ENCODE assay signal across 22 cellular contexts in genomic region chr15:48374472-48374871, GRCh38. TPM values are rescaled to one million over a fixed set of nuclear protein-coding genes. Genes with fewer than 3 reads are reported as not detected.
DNase-seq lines count a peak whose midpoint lies in the region; ATAC-seq, FAIRE-seq and TF ChIP-seq lines count a peak whose summit lies in the region.
"Had no signal": no experiment of that assay in that cellular context is flagged by ENCODE, and none has a peak within 500 bp of the region (broad histone marks: within the 10 kb centered on the region; RNA-seq: fewer than 3 reads in every experiment).

No MANE protein-coding gene starts in this region.

- ATAC-seq in T-cell (replicated peaks in 1 of 4): no peak
- ATAC-seq in GM18873 (IDR thresholded peaks at IDR 0.05; ENCODE audit: low FRiP score, unreplicated experiment): no peak
- ATAC-seq: GM12878, Panc1 had no signal

- H3K4me3 Mint-ChIP-seq in HFFc6 (peak overlapping the region; percentile 75), T-cell (no peak overlapping the region)

- TF ChIP-seq CTCF in HFFc6 (IDR thresholded peaks at IDR 0.05): no peak
- TF ChIP-seq CTCF in endothelial cell of umbilical vein (IDR thresholded peaks at IDR 0.05; ENCODE audit: extremely low read depth in 1 of 2, insufficient read depth in 1 of 2, low read depth in 1 of 2, low read length in 2 of 2): no peak

- peak; percentile 33 for DNase-seq in A172 (ENCODE audit: low spot score)
- no peak for DNase-seq in HFFc6
- DNase-seq in amniotic epithelial cell (ENCODE audit: low read depth): peak; percentile 47
- no peak for DNase-seq in endothelial cell of umbilical vein (ENCODE audit: low read depth, low spot score)
- no peak for DNase-seq in T-cell
- no peak for DNase-seq in SK-N-DZ (ENCODE audit: low spot score)
- no peak for DNase-seq in activated naive CD4-positive, alpha-beta T cell (lab: John Stamatoyannopoulos, UW)
- DNase-seq: DMS79 treated with DMSO at 0.1 percent for 48 hours; GOT3; KG1; NCI-H1105; NCI-H146; NCI-H2029; NCI-H2227 treated with DMSO at 0.1 percent for 48 hours; NCI-H510A treated with DMSO at 0.1 percent for 48 hours; NCI-H774; NK-92 treated with Interleukin-12 subunit alpha and Interleukin-12 subunit beta, amount 100 ng/mL, for 24 hours had no signal

- dilution Hi-C loops in endothelial cell of umbilical vein (cut with MboI; ENCODE audit: extremely low pct_ligation_motif_present, low sequenced_read_pairs): no loop called here

- H3K27me3 Mint-ChIP-seq in HFFc6 (ENCODE audit: insufficient read depth): peaks cover under 1% of the 10 kb centered on the region
- H3K27me3 Mint-ChIP-seq in T-cell: peaks cover 26 to 39% of the 10 kb centered on the region in 2 donors

- BruUV-seq in endothelial cell of umbilical vein (replicated peaks; lab: Mats Ljungman, UMichigan): no TSS peak

- TF ChIP-seq POLR2A in endothelial cell of umbilical vein (IDR thresholded peaks at IDR 0.05; ENCODE audit: low read depth, low read length): no peak

- CTCF ChIA-PET in endothelial cell of umbilical vein (lab: Charles Lee) (interaction anchor here (0.8 to 2.6 kb wide), 10 partner anchors 9 to 427 kb away, joined by 3 to 14 read pairs (median 4); no protein-coding TSS in a partner anchor), T-cell (lab: Charles Lee) (no interaction called here)

- H3K9me3 Mint-ChIP-seq in HFFc6: no peaks in the 10 kb centered on the region; the same call in 1 of the 2 replicates
- H3K9me3 Mint-ChIP-seq in T-cell: peaks cover 0 to 3% (median 3%) of the 10 kb centered on the region in 3 donors

- POLR2A ChIA-PET in endothelial cell of umbilical vein (lab: Charles Lee) (no interaction called here), T-cell (lab: Charles Lee) (no interaction called here)

- H3K79me2 ChIP-seq in endothelial cell of umbilical vein (ENCODE audit: control insufficient read depth, insufficient read depth, low read length): no peaks in the 10 kb centered on the region

- H3K4me1 Mint-ChIP-seq in HFFc6 (ENCODE audit: low read depth) (peaks cover 58% of the 10 kb centered on the region), T-cell (no peaks in the 10 kb centered on the region)

- no peaks in the 10 kb centered on the region for H3K9me3 ChIP-seq in endothelial cell of umbilical vein (replicated peaks; ENCODE audit: control insufficient read depth, insufficient read depth, low read length)
- H3K9me3 ChIP-seq: BE2C had no signal

- H3K27ac ChIP-seq in endothelial cell of umbilical vein (ENCODE audit: insufficient read depth, low read depth, low read length): no peak overlapping the region

- H3K9ac ChIP-seq in endothelial cell of umbilical vein (replicated peaks; ENCODE audit: extremely low read depth, insufficient read depth, low read length): no peak overlapping the region

- H3K4me1 ChIP-seq in endothelial cell of umbilical vein (ENCODE audit: control insufficient read depth, extremely low read depth, insufficient read depth, low read length): peaks cover 10% of the 10 kb centered on the region
- H3K4me1 ChIP-seq: BE2C had no signal

- H3K36me3 Mint-ChIP-seq in HFFc6 (ENCODE audit: low read depth): peaks cover 29% of the 10 kb centered on the region
- H3K36me3 Mint-ChIP-seq in T-cell: no peaks in the 10 kb centered on the region

- no peaks in the 10 kb centered on the region for H3K36me3 ChIP-seq in endothelial cell of umbilical vein (ENCODE audit: control insufficient read depth in 2 of 2, extremely low read depth in 1 of 2, insufficient read depth in 2 of 2, low read length in 2 of 2)
- H3K36me3 ChIP-seq: BE2C had no signal

- H2AFZ ChIP-seq in endothelial cell of umbilical vein (ENCODE audit: low read depth, low read length): peak overlapping the region; percentile 98

- H3K27me3 ChIP-seq in endothelial cell of umbilical vein (ENCODE audit: control insufficient read depth in 2 of 2, insufficient read depth in 2 of 2, low read length in 2 of 2): no peaks in the 10 kb centered on the region
- H3K27me3 ChIP-seq: BE2C had no signal

- H3K27ac Mint-ChIP-seq in HFFc6: peak overlapping the region; percentile 92
- no peak overlapping the region for H3K27ac Mint-ChIP-seq in T-cell

- no peaks in the 10 kb centered on the region for H4K20me1 ChIP-seq in endothelial cell of umbilical vein (replicated peaks; ENCODE audit: control insufficient read depth, extremely low read depth, insufficient read depth, low read length)

- peak overlapping the region; percentile 82 for H3K4me2 ChIP-seq in endothelial cell of umbilical vein (ENCODE audit: insufficient read depth, low read length)

- no peaks in the 10 kb centered on the region for H3K9me1 ChIP-seq in endothelial cell of umbilical vein (replicated peaks; ENCODE audit: control insufficient read depth, extremely low read depth, insufficient read depth, low read length)

- intact Hi-C loops in endothelial cell of umbilical vein (cut with micrococcal nuclease): loop anchor here (2.0 kb wide), 1 partner anchor 18 kb away; no protein-coding TSS in a partner anchor

- no peak overlapping the region for H3K4me3 ChIP-seq in endothelial cell of umbilical vein (replicated peaks in 1 of 3; ENCODE audit: insufficient read depth in 1 of 3, low read depth in 1 of 3, low read length in 3 of 3)
- H3K4me3 ChIP-seq: GM12878 had no signal

- FAIRE-seq in endothelial cell of umbilical vein (lab: Jason Lieb, UNC): no peak
- FAIRE-seq: A204.1, GM12878 had no signal

TF ChIP-seq in endothelial cell of umbilical vein, 7 proteins besides CTCF, POLR2A, EP300 and RAD21:
- no peak for TF ChIP-seq MAX (IDR thresholded peaks at IDR 0.05; ENCODE audit: insufficient read depth, insufficient read length)
- no peak for TF ChIP-seq POLR2AphosphoS5 (IDR thresholded peaks at IDR 0.05; ENCODE audit: insufficient read depth, low read depth, low read length)
- TF ChIP-seq MYC (IDR thresholded peaks at IDR 0.05; ENCODE audit: low read depth, low read length): no peak
- no peak for TF ChIP-seq JUN (IDR thresholded peaks at IDR 0.05; ENCODE audit: borderline replicate concordance, insufficient read depth, insufficient read length, low read depth)
- TF ChIP-seq FOS (IDR thresholded peaks at IDR 0.05; ENCODE audit: borderline replicate concordance, insufficient read depth, low read length): no peak
- TF ChIP-seq EZH2 (IDR thresholded peaks at IDR 0.05; ENCODE audit: borderline replicate concordance, low read depth, low read length, severe bottlenecking): no peak
- no peak for TF ChIP-seq GATA2 (IDR thresholded peaks at IDR 0.05; ENCODE audit: insufficient read depth, insufficient read length, low read depth, low read length)

RNA-seq across cellular contexts. Expression of gene DUT, which starts 43.2 kb away (rescaled TPM):
- 125 and 148 TPM in 2 replicates for total RNA-seq in A172 (2014; rRNA removed; shearing (Covaris generic))
- 100 to 1,000 TPM in 5 of 6 experiments, 10 to 100 TPM in 1; 86.0 to 130 (median 114) TPM for total RNA-seq in HFFc6 (2021; fragmentation: NEBNext Ultra II Directional; extraction: Animal tissue kit (Norgen Biotek cat#: 25700))
- total RNA-seq in endothelial cell of umbilical vein: 127 and 135 TPM in 2 replicates
- polyA plus RNA-seq in endothelial cell of umbilical vein: 48.1 and 59.9 TPM in 2 replicates
- polyA plus RNA-seq in endothelial cell of umbilical vein (2011; cell fraction: cytosol; rRNA removed): 56.7 and 58.5 TPM in 2 replicates
- 58.4 and 85.4 TPM in 2 replicates for polyA plus RNA-seq in endothelial cell of umbilical vein (2011; cell fraction: nucleus; rRNA removed)
- 62.6 and 85.4 TPM in 2 replicates for polyA plus RNA-seq in endothelial cell of umbilical vein (2012)
- polyA minus RNA-seq in endothelial cell of umbilical vein: 7.7 and 10.1 TPM in 2 replicates
- 88.5 TPM for polyA minus RNA-seq in endothelial cell of umbilical vein (2011; cell fraction: cytosol; rRNA and poly(A)+ RNA removed)
- polyA minus RNA-seq in endothelial cell of umbilical vein (2011; cell fraction: nucleus; rRNA and poly(A)+ RNA removed): 12.9 and 14.8 TPM in 2 replicates
- 100 to 1,000 TPM in 3 of 5 donors, 10 to 100 TPM in 2; 70.8 to 117 (median 112) TPM for total RNA-seq in T-cell
- 195 and 214 TPM in 2 replicates for polyA plus RNA-seq in SK-N-DZ (2014; cell fraction: cytosol; rRNA removed)
- polyA plus RNA-seq in SK-N-DZ (2014; cell fraction: nucleus; rRNA removed): 346 and 376 TPM in 2 replicates

Comparison
In these comparisons a context has a peak if more than half of its experiments do, and no peak if none do; other contexts are left out.
1. DNase-seq: peak in A172 (single experiment) and amniotic epithelial cell (single experiment); none in HFFc6 (single experiment), endothelial cell of umbilical vein (single experiment), T-cell (0 of 34), SK-N-DZ (single experiment) and activated naive CD4-positive, alpha-beta T cell (0 of 4).